In genomic region chr7:40232242-40232929, GRCh38 we compare ENCODE assay signal across 8 cellular contexts.
A peak's percentile ranks its signal among the peaks of the same experiment; 100 is the strongest.
DNase-seq lines count a peak whose midpoint lies in the region; ATAC-seq and TF ChIP-seq lines count a peak whose summit lies in the region.

No MANE protein-coding gene starts in this region.

- H3K79me2 ChIP-seq in KMS-11 (ENCODE audit: insufficient read depth, low read depth) = no peaks in the 10 kb centered on the region
- no peaks in the 10 kb centered on the region for H3K79me2 ChIP-seq in SK-N-SH (ENCODE audit: insufficient read depth)

- H3F3A ChIP-seq in SK-N-SH (replicated peaks; ENCODE audit: insufficient read depth) = no peaks in the 10 kb centered on the region

- CTCF ChIA-PET in SK-N-SH (lab: Yijun Ruan, JAX) = interaction anchor here (0.5 to 4.2 kb wide), 110 partner anchors 9 to 1803 kb away, joined by 3 to 86 read pairs (median 4); partner anchors contain the start of genes INHBA, MPLKIP and SUGCT

- whole genome bisulfite sequencing in SK-N-SH (ENCODE audit: low lambda C conversion rate) = 17% methylated on average over 7 of the region's 7 CpGs

- H3K4me1 ChIP-seq in KMS-11 (ENCODE audit: low read depth, poor library complexity, severe bottlenecking) (peaks cover 29% of the 10 kb centered on the region), SK-N-SH (ENCODE audit: control insufficient read depth in 1 of 2, insufficient read depth in 2 of 2, low read depth in 1 of 2, low read length in 1 of 2) (peaks cover 0 to 4% of the 10 kb centered on the region in 2 experiments; a peak in 1 of 4 replicates)

- peak; percentile 97 for TF ChIP-seq RAD21 in SK-N-SH (IDR thresholded peaks at IDR 0.05; ENCODE audit: low read length)

- H2AFZ ChIP-seq in KMS-11 (ENCODE audit: low read depth) = peak overlapping the region; percentile 33; the same call in 1 of the 2 replicates
- peak overlapping the region; percentile 70 for H2AFZ ChIP-seq in SK-N-SH (ENCODE audit: low read depth)

- H3K9me2 ChIP-seq in SK-N-SH = no peaks in the 10 kb centered on the region

- H3K27ac ChIP-seq in KMS-11 (no peak overlapping the region), SK-N-SH (ENCODE audit: low read depth in 2 of 2, low read length in 1 of 2) (peak overlapping the region; percentile 59 to 85)

- H4K20me1 ChIP-seq in KMS-11 (ENCODE audit: insufficient read depth) = no peaks in the 10 kb centered on the region
- H4K20me1 ChIP-seq in SK-N-SH (ENCODE audit: insufficient read depth) = no peaks in the 10 kb centered on the region

- no peak overlapping the region for H3K9ac ChIP-seq in KMS-11
- H3K9ac ChIP-seq in SK-N-SH = peak overlapping the region; percentile 15; the same call in 1 of the 2 replicates

- DNase-seq in AG10803 (ENCODE audit: low read depth) (peak; percentile 73), SK-N-SH (peak; percentile 57), fibroblast of the conjunctiva (ENCODE audit: low read depth) (peak; percentile 61), retina (peak; percentile 40), ecto neural progenitor cell (ENCODE audit: low spot score) (no peak)

- no peak; a peak in 1 of 4 replicates for TF ChIP-seq EP300 in SK-N-SH (IDR thresholded peaks at IDR 0.05; ENCODE audit: borderline replicate concordance in 1 of 2, low read depth in 1 of 2, low read length in 1 of 2)

- no peaks in the 10 kb centered on the region for H3K27me3 ChIP-seq in KMS-11 (ENCODE audit: insufficient read depth, low read depth)
- H3K27me3 ChIP-seq in SK-N-SH (ENCODE audit: insufficient read depth) = no peaks in the 10 kb centered on the region

- no peak overlapping the region for H3K4me3 ChIP-seq in AG10803 (ENCODE audit: low read length)
- H3K4me3 ChIP-seq in KMS-11 (IDR thresholded peaks at IDR 0.05; ENCODE audit: insufficient read depth, low read depth, low read length) = no peak overlapping the region
- H3K4me3 ChIP-seq in SK-N-SH (ENCODE audit: low read depth in 2 of 2, low read length in 1 of 2) = no peak overlapping the region

- ATAC-seq in HG03520 (IDR thresholded peaks at IDR 0.05; ENCODE audit: unreplicated experiment) = no peak

- POLR2A ChIA-PET in SK-N-SH (lab: Yijun Ruan, JAX) = no interaction called here

- H3K36me3 ChIP-seq in KMS-11 (ENCODE audit: insufficient read depth) = no peaks in the 10 kb centered on the region
- H3K36me3 ChIP-seq in SK-N-SH (replicated peaks in 1 of 2; ENCODE audit: control insufficient read depth in 1 of 2, insufficient read depth in 2 of 2, low read length in 1 of 2) = no peaks in the 10 kb centered on the region

- no peaks in the 10 kb centered on the region for H3K9me3 ChIP-seq in SK-N-SH

- TF ChIP-seq CTCF in AG10803 (conservative IDR thresholded peaks at IDR 0.05; ENCODE audit: low read length) (peak; percentile 80), GM12874 (IDR thresholded peaks at IDR 0.05; ENCODE audit: insufficient read depth, low read depth, low read length) (peak; percentile 44; the same call in 1 of the 2 replicates), KMS-11 (conservative IDR thresholded peaks at IDR 0.05; ENCODE audit: low read depth, low read length) (peak; percentile 63), SK-N-SH (IDR thresholded peaks at IDR 0.05) (peak; percentile 97)

- H3K4me2 ChIP-seq in KMS-11 (no peak overlapping the region), SK-N-SH (no peak overlapping the region)

TF ChIP-seq in SK-N-SH, 30 proteins besides CTCF, POLR2A, EP300 and RAD21:
- peak; percentile 90 for TF ChIP-seq SMC3 (IDR thresholded peaks at IDR 0.05; ENCODE audit: low read depth, low read length)
- no peak for TF ChIP-seq MEF2A (IDR thresholded peaks at IDR 0.05; ENCODE audit: borderline replicate concordance, low read depth)
- TF ChIP-seq, protein P1, sequence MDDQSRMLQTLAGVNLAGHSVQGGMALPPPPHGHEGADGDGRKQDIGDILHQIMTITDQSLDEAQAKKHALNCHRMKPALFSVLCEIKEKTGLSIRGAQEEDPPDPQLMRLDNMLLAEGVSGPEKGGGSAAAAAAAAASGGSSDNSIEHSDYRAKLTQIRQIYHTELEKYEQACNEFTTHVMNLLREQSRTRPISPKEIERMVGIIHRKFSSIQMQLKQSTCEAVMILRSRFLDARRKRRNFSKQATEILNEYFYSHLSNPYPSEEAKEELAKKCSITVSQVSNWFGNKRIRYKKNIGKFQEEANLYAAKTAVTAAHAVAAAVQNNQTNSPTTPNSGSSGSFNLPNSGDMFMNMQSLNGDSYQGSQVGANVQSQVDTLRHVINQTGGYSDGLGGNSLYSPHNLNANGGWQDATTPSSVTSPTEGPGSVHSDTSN (IDR thresholded peaks at IDR 0.05) = peak; percentile 48; the same call in 1 of the 2 replicates
- TF ChIP-seq CHD2 (IDR thresholded peaks at IDR 0.05; ENCODE audit: low read length, partially characterized antibody) = no peak
- TF ChIP-seq, protein P2, sequence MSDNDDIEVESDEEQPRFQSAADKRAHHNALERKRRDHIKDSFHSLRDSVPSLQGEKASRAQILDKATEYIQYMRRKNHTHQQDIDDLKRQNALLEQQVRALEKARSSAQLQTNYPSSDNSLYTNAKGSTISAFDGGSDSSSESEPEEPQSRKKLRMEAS (IDR thresholded peaks at IDR 0.05; ENCODE audit: low read depth) = peak; percentile 25; the same call in 1 of the 2 replicates
- TF ChIP-seq IRF3 (IDR thresholded peaks at IDR 0.05; ENCODE audit: low read depth, low read length) = no peak
- TF ChIP-seq FOXM1 (IDR thresholded peaks at IDR 0.05; ENCODE audit: low read depth) = peak; percentile 35; the same call in 1 of the 2 replicates

Comparison
In these comparisons a context has a peak if more than half of its experiments do, and no peak if none do; other contexts are left out.
1. CTCF ChIP-seq: peak in every context shown above with its lines; median percentile 97 in SK-N-SH; 80 in AG10803; 63 in KMS-11; 44 in GM12874.